ENCODE assay signal across 3 cellular contexts in the genomic region with DNA sequence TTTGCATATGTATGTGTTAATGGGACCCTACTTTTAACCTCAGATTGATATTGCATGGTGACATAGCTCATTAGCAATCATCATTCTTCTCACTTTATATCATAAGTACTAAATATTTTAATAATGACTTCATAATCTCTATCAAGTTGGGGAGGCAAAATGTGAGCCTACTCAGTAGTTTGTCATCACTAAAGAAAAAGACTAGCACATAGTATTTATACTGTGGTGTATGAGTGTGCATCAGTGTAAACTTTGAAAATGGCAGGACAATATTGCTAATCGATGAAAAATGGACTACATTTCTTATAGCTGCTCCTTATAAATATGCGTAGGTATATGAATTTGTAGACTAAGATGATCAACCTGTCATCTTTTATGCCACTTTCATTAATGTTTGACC.
"Had no signal": no experiment of that assay in that cellular context is flagged by ENCODE, and none has a peak within 500 bp of the region (broad histone marks: within the 10 kb centered on the region; RNA-seq: fewer than 3 reads in every experiment).

No MANE protein-coding gene starts in this region.

- DNase-seq: GDM1, GF-D8 had no signal

- ATAC-seq: GM12878 had no signal

- H3K4me3 ChIP-seq: GM12878 had no signal
